Comparison of ENCODE assay signal across 1 cellular context in the genomic region with DNA sequence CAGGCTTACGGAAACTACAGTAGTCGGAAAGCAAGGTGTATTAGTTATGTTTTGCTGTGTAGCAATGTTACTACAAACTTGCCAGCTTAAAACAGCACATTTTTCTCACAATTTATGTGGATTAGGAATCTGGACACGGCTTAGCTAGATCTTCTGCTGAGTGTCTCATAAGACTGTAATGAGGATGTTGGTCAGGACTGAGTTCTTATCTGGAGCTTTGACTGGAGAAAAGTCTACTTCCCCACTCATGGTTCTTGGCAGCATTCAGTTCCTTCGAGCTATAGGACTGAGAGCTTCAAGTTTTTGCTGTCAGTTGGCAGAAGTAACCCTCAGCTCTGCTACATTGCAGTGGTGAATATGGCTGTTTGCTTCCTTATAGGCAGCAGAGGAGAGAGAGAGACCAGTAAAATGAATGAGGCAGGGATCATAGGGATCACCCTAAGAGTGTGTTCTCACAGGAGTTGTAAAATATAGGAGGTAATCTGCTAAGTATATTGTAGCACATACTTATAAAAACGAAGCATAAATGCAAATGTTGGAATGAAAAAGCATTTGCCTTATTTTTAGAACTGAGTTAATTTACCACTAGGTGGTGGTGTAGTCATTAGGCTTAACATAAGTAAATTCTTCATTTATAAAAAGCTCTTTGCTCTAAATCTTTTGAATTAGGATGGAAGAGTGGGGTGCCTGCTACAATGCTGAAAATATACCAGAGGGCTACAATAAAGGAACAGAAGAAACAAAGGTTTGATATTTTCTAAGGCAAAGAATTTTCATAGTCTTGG.
TF ChIP-seq lines count a peak whose summit lies in the region.

No MANE protein-coding gene starts in this region.

TF ChIP-seq in WTC11, 78 proteins besides CTCF, POLR2A, EP300 and RAD21 (continued from another document):
- TF ChIP-seq ZMAT4 (CRISPR knock-in tag; IDR thresholded peaks at IDR 0.05) = no peak
- no peak for TF ChIP-seq NFE2L1 (CRISPR knock-in tag; IDR thresholded peaks at IDR 0.05)
- no peak for TF ChIP-seq FOXP1 (CRISPR knock-in tag; IDR thresholded peaks at IDR 0.05; ENCODE audit: borderline replicate concordance)
